Comparison of ENCODE assay signal across 8 cellular contexts in genomic region chr14:58749066-58749669, GRCh38.
DNase-seq lines count a peak whose midpoint lies in the region; ATAC-seq lines count a peak whose summit lies in the region.

No MANE protein-coding gene starts in this region.

- peaks cover 11% of the 10 kb centered on the region for H3K4me1 Mint-ChIP-seq in activated CD4-positive, alpha-beta T cell treated with anti-CD3 and anti-CD28 coated beads, Interleukin-2, amount 10 ng/mL, durations not matched to agents 7 days and 5 days

- CTCF ChIA-PET in activated CD4-positive, alpha-beta T cell treated with anti-CD3 and anti-CD28 coated beads, Interleukin-2, amount 10 ng/mL, durations not matched to agents 7 days and 5 days (lab: Charles Lee): no interaction called here

- peak; percentile 81 for ATAC-seq in GM21360 (IDR thresholded peaks at IDR 0.05; ENCODE audit: unreplicated experiment)
- ATAC-seq in HG03457 (IDR thresholded peaks at IDR 0.05; ENCODE audit: unreplicated experiment): peak; percentile 74
- ATAC-seq in stimulated activated naive CD8-positive, alpha-beta T cell treated with anti-CD3 and anti-CD28 coated beads, Interleukin-15, Interleukin-2, amounts not matched to agents 100 U/mL and 50 U/mL, for 24 hours: peak; percentile 66

- peaks cover 7% of the 10 kb centered on the region for H3K27me3 Mint-ChIP-seq in activated CD4-positive, alpha-beta T cell treated with anti-CD3 and anti-CD28 coated beads, Interleukin-2, amount 10 ng/mL, durations not matched to agents 7 days and 5 days

- H3K4me3 Mint-ChIP-seq in activated CD4-positive, alpha-beta T cell treated with anti-CD3 and anti-CD28 coated beads, Interleukin-2, amount 10 ng/mL, durations not matched to agents 7 days and 5 days: no peak overlapping the region

- peak; percentile 24 for DNase-seq in activated CD4-positive, alpha-beta T cell treated with anti-CD3 and anti-CD28 coated beads, Interleukin-2, amount 10 ng/mL, durations not matched to agents 7 days and 5 days
- no peak for DNase-seq in activated CD4-positive, alpha-beta T cell treated with anti-CD3 and anti-CD28 coated beads for 1 hour
- DNase-seq in SHP77 treated with DMSO at 0.1 percent for 48 hours (lab: John Stamatoyannopoulos, UW): peak; percentile 47
- peak; percentile 35 for DNase-seq in fibroblast of the conjunctiva (ENCODE audit: low read depth)
- no peak for DNase-seq in stimulated activated naive CD8-positive, alpha-beta T cell treated with anti-CD3 and anti-CD28 coated beads, Interleukin-15, Interleukin-2, amounts not matched to agents 100 U/mL and 50 U/mL, for 24 hours
- DNase-seq in SK-N-DZ (ENCODE audit: low spot score): no peak

- POLR2A ChIA-PET in activated CD4-positive, alpha-beta T cell treated with anti-CD3 and anti-CD28 coated beads, Interleukin-2, amount 10 ng/mL, durations not matched to agents 7 days and 5 days (lab: Charles Lee): no interaction called here

- no peak overlapping the region for H3K27ac Mint-ChIP-seq in activated CD4-positive, alpha-beta T cell treated with anti-CD3 and anti-CD28 coated beads, Interleukin-2, amount 10 ng/mL, durations not matched to agents 7 days and 5 days

- no peaks in the 10 kb centered on the region for H3K36me3 Mint-ChIP-seq in activated CD4-positive, alpha-beta T cell treated with anti-CD3 and anti-CD28 coated beads, Interleukin-2, amount 10 ng/mL, durations not matched to agents 7 days and 5 days (ENCODE audit: low read depth)

- no peaks in the 10 kb centered on the region for H3K9me3 Mint-ChIP-seq in activated CD4-positive, alpha-beta T cell treated with anti-CD3 and anti-CD28 coated beads, Interleukin-2, amount 10 ng/mL, durations not matched to agents 7 days and 5 days

Comparison
In these comparisons a context has a peak if more than half of its experiments do, and no peak if none do; other contexts are left out.
1. DNase-seq: peak in activated CD4-positive, alpha-beta T cell treated with anti-CD3 and anti-CD28 coated beads, Interleukin-2, amount 10 ng/mL, durations not matched to agents 7 days and 5 days (single experiment), SHP77 treated with DMSO at 0.1 percent for 48 hours (single experiment) and fibroblast of the conjunctiva (single experiment); none in activated CD4-positive, alpha-beta T cell treated with anti-CD3 and anti-CD28 coated beads for 1 hour (single experiment), stimulated activated naive CD8-positive, alpha-beta T cell treated with anti-CD3 and anti-CD28 coated beads, Interleukin-15, Interleukin-2, amounts not matched to agents 100 U/mL and 50 U/mL, for 24 hours (single experiment) and SK-N-DZ (single experiment).
2. Peak in every context shown above with its lines, with median percentiles within 50 percentile points of each other: ATAC-seq.